In the genomic region with DNA sequence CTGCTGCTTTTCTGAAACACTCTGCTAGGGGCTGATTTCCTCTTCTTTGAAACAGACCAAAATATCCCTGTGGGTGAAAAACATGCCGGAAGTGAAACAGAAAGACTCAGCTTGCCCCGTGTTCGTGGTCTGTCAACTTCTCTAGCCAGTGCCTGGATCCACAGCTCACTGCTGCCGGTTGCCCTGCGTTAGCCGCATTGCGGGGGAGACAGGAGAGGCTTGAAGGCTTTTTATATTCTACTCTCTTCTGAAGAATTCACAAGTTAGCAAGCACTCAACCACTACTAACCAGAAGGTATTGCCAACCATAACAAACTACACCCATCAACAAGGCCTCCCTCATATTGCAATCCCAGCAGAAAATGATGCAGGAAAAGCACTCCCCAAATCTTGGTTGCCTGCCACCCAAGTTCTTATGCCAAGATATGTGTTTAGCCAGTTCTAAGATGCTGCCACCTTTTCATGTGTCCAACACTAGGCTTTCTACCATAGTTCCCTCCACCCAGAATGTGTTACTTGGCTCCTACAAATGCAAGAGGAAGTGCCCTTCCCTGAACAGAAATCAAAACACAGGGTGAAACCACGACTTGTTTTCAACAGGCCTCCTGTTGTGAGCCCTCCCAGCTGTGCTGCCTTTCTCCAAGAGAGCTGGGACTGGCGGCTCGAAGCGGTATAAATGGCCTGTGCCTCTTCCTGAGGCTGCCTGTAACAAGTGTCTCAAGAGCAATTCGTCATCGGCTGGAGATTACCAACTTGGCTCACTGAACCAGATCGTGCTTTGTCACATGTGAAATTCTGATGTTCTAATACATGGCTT, we compare ENCODE assay signal across 8 cellular contexts.
DNase-seq lines count a peak whose midpoint lies in the region; TF ChIP-seq lines count a peak whose summit lies in the region.

No MANE protein-coding gene starts in this region.

- no peaks in the 10 kb centered on the region for H3K79me1 ChIP-seq in mesendoderm (ENCODE audit: low read length)

- H3K4me3 ChIP-seq in HEK293 (ENCODE audit: low read depth, low read length) (no peak overlapping the region), dorsolateral prefrontal cortex (peak overlapping the region in 17 of 59 donors; percentile 1 to 41 (median 14)), mesendoderm (ENCODE audit: low read length) (no peak overlapping the region)

- POLR2A ChIA-PET in HEK293 (lab: Yijun Ruan, JAX), result no interaction called here

- CTCF ChIA-PET in HEK293 (lab: Yijun Ruan, JAX), result no interaction called here

- no peak overlapping the region for H3K23ac ChIP-seq in mesendoderm (ENCODE audit: low read length)

- H3K36me3 ChIP-seq in HEK293 (ENCODE audit: control insufficient read depth in 2 of 2, insufficient read depth in 1 of 2, low read length in 2 of 2) (no peaks in the 10 kb centered on the region), mesendoderm (ENCODE audit: control insufficient read depth, insufficient read depth, low read length) (no peaks in the 10 kb centered on the region)

- H3K9me3 ChIP-seq in HEK293 (ENCODE audit: control insufficient read depth, insufficient read depth, low read depth, low read length), result no peaks in the 10 kb centered on the region

- no peak overlapping the region for H3K56ac ChIP-seq in mesendoderm (ENCODE audit: low read length)

- H2BK120ac ChIP-seq in mesendoderm (ENCODE audit: low read depth, low read length), result no peak overlapping the region

- no peak overlapping the region for H3K4me2 ChIP-seq in mesendoderm (ENCODE audit: low read length)

- H4K8ac ChIP-seq in mesendoderm (ENCODE audit: low read depth, low read length), result no peak overlapping the region

- no peak overlapping the region for H3K9ac ChIP-seq in mesendoderm (ENCODE audit: low read length)

- H2BK15ac ChIP-seq in mesendoderm (replicated peaks; ENCODE audit: low read depth), result no peak overlapping the region

- no CpG with 5 or more reads among the region's 14 CpGs for WGBS in mesendoderm (ENCODE audit: extremely low coverage, insufficient coverage, low lambda C conversion rate)

- H3K27me3 ChIP-seq in dorsolateral prefrontal cortex (no peaks in the 10 kb centered on the region), mesendoderm (ENCODE audit: insufficient read depth, low read length, poor library complexity) (no peaks in the 10 kb centered on the region)

- H3K27ac ChIP-seq in HEK293 (ENCODE audit: extremely low read depth, low read depth, low read length) (no peak overlapping the region), dorsolateral prefrontal cortex (peak overlapping the region in 56 of 59 donors; percentile 1 to 85 (median 70)), mesendoderm (ENCODE audit: low read depth, low read length) (no peak overlapping the region)

- H3K4me1 ChIP-seq in HEK293 (ENCODE audit: control insufficient read depth, insufficient read depth, low read length) (peaks cover 4% of the 10 kb centered on the region; the same call in 1 of the 2 replicates), mesendoderm (ENCODE audit: control insufficient read depth, low read depth, low read length) (peaks cover 3% of the 10 kb centered on the region)

- H2AK5ac ChIP-seq in mesendoderm (ENCODE audit: low read length), result no peak overlapping the region

- no peak overlapping the region for H2BK5ac ChIP-seq in mesendoderm (ENCODE audit: low read length)

- no peak overlapping the region for H4K5ac ChIP-seq in mesendoderm (ENCODE audit: low read length)

- H3K4ac ChIP-seq in mesendoderm (ENCODE audit: low read depth, low read length), result no peak overlapping the region

- DNase-seq in GM10266 (ENCODE audit: extremely low spot score), result peak; percentile 71
- DNase-seq in NCI-H1417 (lab: John Stamatoyannopoulos, UW), result peak; percentile 43 to 87 (median 73)
- DNase-seq in activated CD4-positive, alpha-beta T cell treated with anti-CD3 and anti-CD28 coated beads, Interleukin-2, amount 50 U/mL, for 4 hours, result peak; percentile 23 to 25
- DNase-seq in dorsolateral prefrontal cortex, result peak in 4 of 10 donors; percentile 37 to 72 (median 50)
- peak; percentile 52 for DNase-seq in mesendoderm
- peak; percentile 62 to 63 for DNase-seq in stimulated activated CD8-positive, alpha-beta memory T cell treated with anti-CD3 and anti-CD28 coated beads, Interleukin-2, amount 100 ng/mL, for 48 hours (ENCODE audit: low read depth in 2 of 2)
- no peak for DNase-seq in mesenteric fat pad (ENCODE audit: low spot score)

- TF ChIP-seq CTCF in GM10266 (IDR thresholded peaks at IDR 0.05; ENCODE audit: control insufficient read depth, insufficient read depth, low read depth, missing control alignments), result no peak
- TF ChIP-seq CTCF in HEK293 (tag by site-specific recombination; IDR thresholded peaks at IDR 0.05), result no peak
- TF ChIP-seq CTCF in dorsolateral prefrontal cortex (IDR thresholded peaks at IDR 0.05 in 54 of 56, conservative IDR thresholded peaks at IDR 0.05 in 2 of 56; ENCODE audit: low read depth in 1 of 56, partially characterized antibody in 56 of 56), result no peak

- no peak overlapping the region for H3K18ac ChIP-seq in mesendoderm (ENCODE audit: low read length)

- intact Hi-C loops in dorsolateral prefrontal cortex (cut with DNase I), result no loop called here

- H3K79me2 ChIP-seq in mesendoderm (ENCODE audit: control insufficient read depth, insufficient read depth, low read length), result no peaks in the 10 kb centered on the region

TF ChIP-seq in HEK293, 187 proteins besides CTCF, POLR2A, EP300 and RAD21:
- TF ChIP-seq TRIM28 (IDR thresholded peaks at IDR 0.05; ENCODE audit: borderline replicate concordance, low read length), result peak; percentile 63; the same call in 1 of the 2 replicates
- TF ChIP-seq PRDM10 (tag by site-specific recombination; IDR thresholded peaks at IDR 0.05), result peak; percentile 63
- peak; percentile 77 for TF ChIP-seq ZNF623 (tag by site-specific recombination; IDR thresholded peaks at IDR 0.05)
- TF ChIP-seq ZNF426 (tag by site-specific recombination; IDR thresholded peaks at IDR 0.05), result no peak
- peak; percentile 98 for TF ChIP-seq SCRT2 (tag by site-specific recombination; IDR thresholded peaks at IDR 0.05)
- TF ChIP-seq ZIC2 (tag by site-specific recombination; IDR thresholded peaks at IDR 0.05), result peak; percentile 61
- TF ChIP-seq ZNF660 (tag by site-specific recombination; IDR thresholded peaks at IDR 0.05), result 0 out of 2 replicates have a peak, but pooled peaks have one; percentile 53
- TF ChIP-seq SCRT1 (tag by site-specific recombination; IDR thresholded peaks at IDR 0.05; ENCODE audit: borderline replicate concordance), result peak; percentile 62
- no peak for TF ChIP-seq KLF1 (tag by site-specific recombination; IDR thresholded peaks at IDR 0.05)

Comparison
In these comparisons a context has a peak if more than half of its experiments do, and no peak if none do; other contexts are left out.
1. H3K27ac ChIP-seq: peak in dorsolateral prefrontal cortex (56 of 59); none in HEK293 (single experiment) and mesendoderm (single experiment).